9 cellular contexts compared by ENCODE assay signal in the genomic region with DNA sequence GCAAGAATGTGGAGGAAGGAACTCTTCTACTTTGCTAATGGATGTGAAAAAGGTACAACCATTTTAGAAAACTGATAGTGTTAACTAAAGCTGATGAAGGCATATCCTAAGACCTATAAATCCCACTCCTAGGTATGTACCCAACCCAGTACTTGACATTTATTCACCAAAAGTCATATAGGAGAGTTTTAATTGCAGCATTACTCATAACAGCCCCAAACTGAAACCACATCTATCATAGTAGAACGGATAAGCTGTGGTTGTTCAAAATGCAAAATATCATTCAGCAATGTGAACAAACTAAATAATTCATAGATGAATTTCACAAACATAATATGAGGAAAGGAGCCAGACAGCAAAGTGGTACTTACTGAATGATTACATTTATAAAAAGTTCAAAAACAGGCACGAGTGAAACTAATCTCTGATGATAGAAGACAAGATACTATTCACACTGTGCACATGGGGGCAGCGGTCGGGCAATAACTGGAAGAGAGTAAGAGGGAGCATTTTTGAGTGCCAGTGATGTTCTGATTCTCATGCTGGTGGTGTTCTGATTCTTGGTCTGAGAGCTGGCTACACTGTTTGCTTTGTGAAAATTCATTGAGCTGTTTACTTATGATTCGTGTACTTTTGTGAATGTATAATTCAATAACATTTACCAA. TPM values are rescaled to one million over a fixed set of nuclear protein-coding genes. Genes with fewer than 3 reads are reported as not detected.
DNase-seq lines count a peak whose midpoint lies in the region; ATAC-seq, FAIRE-seq and TF ChIP-seq lines count a peak whose summit lies in the region.
"Had no signal": no experiment of that assay in that cellular context is flagged by ENCODE, and none has a peak within 500 bp of the region (broad histone marks: within the 10 kb centered on the region; RNA-seq: fewer than 3 reads in every experiment).

No MANE protein-coding gene starts in this region.

- H3K4me3 ChIP-seq in HepG2 (replicated peaks in 1 of 3; ENCODE audit: insufficient read depth in 1 of 3, low read depth in 2 of 3, low read length in 3 of 3), result no peak overlapping the region
- H3K4me3 ChIP-seq in sigmoid colon, result no peak overlapping the region
- H3K4me3 ChIP-seq: thoracic aorta had no signal

- peak; percentile 17 for DNase-seq in HT1080 (ENCODE audit: low read depth)
- peak; percentile 13 for DNase-seq in HepG2 (ENCODE audit: low spot score)
- no peak for DNase-seq in stimulated activated CD4-positive, alpha-beta T cell treated with anti-CD3 and anti-CD28 coated beads, Interleukin-4, amount 100 ng/mL, for 24 hours
- no peak for DNase-seq in DMS53 (lab: John Stamatoyannopoulos, UW)
- no peak for DNase-seq in ureter (ENCODE audit: low spot score)
- no peak for DNase-seq in sigmoid colon

- H3K4me1 ChIP-seq in HepG2 (ENCODE audit: insufficient read depth, low read length), result peaks cover 37% of the 10 kb centered on the region
- H3K4me1 ChIP-seq in sigmoid colon, result peaks cover 0 to 22% (median 18%) of the 10 kb centered on the region in 4 donors

- intact Hi-C loops in HepG2 (cut with micrococcal nuclease; ENCODE audit: unreplicated experiment) (loop anchor here (2.0 kb wide), 1 partner anchor 33 kb away; a partner anchor contains a TSS), sigmoid colon (cut with DNase I) (no loop called here)

- H3K27me3 ChIP-seq in HepG2 (ENCODE audit: control insufficient read depth in 1 of 2, insufficient read depth in 2 of 2, low read length in 2 of 2), result no peaks in the 10 kb centered on the region
- H3K27me3 ChIP-seq in sigmoid colon, result no peaks in the 10 kb centered on the region

- H3K36me3 ChIP-seq in HepG2 (replicated peaks in 1 of 2; ENCODE audit: control insufficient read depth in 1 of 2, insufficient read depth in 2 of 2, low read length in 2 of 2), result no peaks in the 10 kb centered on the region
- H3K36me3 ChIP-seq in sigmoid colon, result no peaks in the 10 kb centered on the region
- H3K36me3 ChIP-seq: thoracic aorta had no signal

- TF ChIP-seq RAD21 in HepG2 (CRISPR knock-in tag; IDR thresholded peaks at IDR 0.05), result no peak

- H3K9me3 ChIP-seq in HepG2 (ENCODE audit: low read length), result peaks cover 5% of the 10 kb centered on the region; the same call in 1 of the 2 replicates
- no peaks in the 10 kb centered on the region for H3K9me3 ChIP-seq in sigmoid colon
- H3K9me3 ChIP-seq: thoracic aorta had no signal

- POLR2A ChIA-PET in HepG2 (lab: Yijun Ruan, JAX), result no interaction called here

- TF ChIP-seq CTCF in HepG2 (CRISPR knock-in tag; IDR thresholded peaks at IDR 0.05) (0 out of 2 replicates have a peak, but pooled peaks have one; percentile 28), sigmoid colon (IDR thresholded peaks at IDR 0.05) (no peak)

- H3K4me2 ChIP-seq in HepG2 (ENCODE audit: low read depth, low read length), result no peak overlapping the region

- CTCF ChIA-PET in HepG2 (lab: Yijun Ruan, JAX; ENCODE audit: low intra/inter-chr PET ratio, low total read pairs), result no interaction called here

- 86% methylated on average over 5 of the region's 5 CpGs for WGBS in HepG2 (ENCODE audit: low lambda C conversion rate)
- WGBS in sigmoid colon, 2 donors, result 32 to 54% methylated on average over 5 of the region's 5 CpGs

- BruUV-seq in HepG2 (replicated peaks; lab: Mats Ljungman, UMichigan), result no TSS peak

- TF ChIP-seq POLR2A in HepG2 (IDR thresholded peaks at IDR 0.05; ENCODE audit: insufficient read depth in 1 of 2, low read depth in 2 of 2, low read length in 2 of 2) (no peak), sigmoid colon (IDR thresholded peaks at IDR 0.05) (no peak)

- peak; percentile 8 for FAIRE-seq in HepG2 (lab: Jason Lieb, UNC)

- in situ Hi-C loops in HepG2 (cut with HindIII; ENCODE audit: extremely low pct_ligation_motif_present, low pct_unique_long_range_greater_than_20kb), result no loop called here

- H3K9ac ChIP-seq in HepG2 (ENCODE audit: insufficient read depth, low read depth, low read length), result no peak overlapping the region

- no peaks in the 10 kb centered on the region; the same call in 1 of the 2 replicates for H4K20me1 ChIP-seq in HepG2 (ENCODE audit: insufficient read depth, low read length)

- H3K79me2 ChIP-seq in HepG2 (ENCODE audit: insufficient read depth, low read length), result peaks cover 24% of the 10 kb centered on the region

- TF ChIP-seq EP300 in HepG2 (IDR thresholded peaks at IDR 0.05; ENCODE audit: low read depth in 2 of 2, low read length in 2 of 2), result no peak
- TF ChIP-seq EP300 in HepG2 (CRISPR knock-in tag; IDR thresholded peaks at IDR 0.05; ENCODE audit: borderline replicate concordance), result no peak
- TF ChIP-seq EP300 in sigmoid colon (IDR thresholded peaks at IDR 0.05), result no peak

- ATAC-seq in GM18519 (IDR thresholded peaks at IDR 0.05; ENCODE audit: low FRiP score, unreplicated experiment), result peak; percentile 92
- ATAC-seq in GM21786 (IDR thresholded peaks at IDR 0.05; ENCODE audit: unreplicated experiment), result peak; percentile 84
- ATAC-seq in HepG2, result peak; percentile 80

- H2AFZ ChIP-seq in HepG2 (ENCODE audit: low read length), result no peak overlapping the region

- no peak overlapping the region for H3K27ac ChIP-seq in HepG2 (ENCODE audit: extremely low read length, insufficient read depth, low read length)
- H3K27ac ChIP-seq in sigmoid colon, result no peak overlapping the region
- H3K27ac ChIP-seq: thoracic aorta had no signal

TF ChIP-seq in HepG2, 621 proteins besides CTCF, POLR2A, EP300 and RAD21:
- TF ChIP-seq ZNF616 (CRISPR knock-in tag; IDR thresholded peaks at IDR 0.05; ENCODE audit: low read depth) (no peak), STAG1 (CRISPR knock-in tag; IDR thresholded peaks at IDR 0.05) (peak; percentile 36), ZNF383 (CRISPR knock-in tag; IDR thresholded peaks at IDR 0.05; ENCODE audit: borderline replicate concordance) (no peak), ZNF326 (CRISPR knock-in tag; IDR thresholded peaks at IDR 0.05; ENCODE audit: borderline replicate concordance) (no peak), HHEX (CRISPR knock-in tag; IDR thresholded peaks at IDR 0.05) (no peak), ZSCAN25 (CRISPR knock-in tag; IDR thresholded peaks at IDR 0.05) (no peak)
- TF ChIP-seq, protein P1, sequence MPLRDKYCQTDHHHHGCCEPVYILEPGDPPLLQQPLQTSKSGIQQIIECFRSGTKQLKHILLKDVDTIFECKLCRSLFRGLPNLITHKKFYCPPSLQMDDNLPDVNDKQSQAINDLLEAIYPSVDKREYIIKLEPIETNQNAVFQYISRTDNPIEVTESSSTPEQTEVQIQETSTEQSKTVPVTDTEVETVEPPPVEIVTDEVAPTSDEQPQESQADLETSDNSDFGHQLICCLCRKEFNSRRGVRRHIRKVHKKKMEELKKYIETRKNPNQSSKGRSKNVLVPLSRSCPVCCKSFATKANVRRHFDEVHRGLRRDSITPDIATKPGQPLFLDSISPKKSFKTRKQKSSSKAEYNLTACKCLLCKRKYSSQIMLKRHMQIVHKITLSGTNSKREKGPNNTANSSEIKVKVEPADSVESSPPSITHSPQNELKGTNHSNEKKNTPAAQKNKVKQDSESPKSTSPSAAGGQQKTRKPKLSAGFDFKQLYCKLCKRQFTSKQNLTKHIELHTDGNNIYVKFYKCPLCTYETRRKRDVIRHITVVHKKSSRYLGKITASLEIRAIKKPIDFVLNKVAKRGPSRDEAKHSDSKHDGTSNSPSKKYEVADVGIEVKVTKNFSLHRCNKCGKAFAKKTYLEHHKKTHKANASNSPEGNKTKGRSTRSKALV (CRISPR knock-in tag; IDR thresholded peaks at IDR 0.05), result no peak
- TF ChIP-seq, protein P2, sequence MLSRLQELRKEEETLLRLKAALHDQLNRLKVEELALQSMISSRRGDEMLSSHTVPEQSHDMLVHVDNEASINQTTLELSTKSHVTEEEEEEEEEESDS (CRISPR knock-in tag; IDR thresholded peaks at IDR 0.05; ENCODE audit: borderline replicate concordance), result no peak

RNA-seq across cellular contexts. Expression of a gene that starts 34.3 kb away (rescaled TPM):
- total RNA-seq in HT1080 (2014; rRNA removed; shearing (Covaris generic)), result 65.0 and 71.6 TPM in 2 replicates
- polyA plus RNA-seq in HT1080 (2015; cell fraction: cytosol; rRNA removed), result 19.7 and 21.6 TPM in 2 replicates
- polyA plus RNA-seq in HT1080 (2015; cell fraction: nucleus; rRNA removed), result 16.6 and 17.8 TPM in 2 replicates
- total RNA-seq in HepG2 (2016; rRNA removed; fragmentation: Illumina TruSeq; extraction: Trizol) (31.5 and 47.7 TPM in 2 replicates), ureter (21.8 TPM), sigmoid colon (10 to 100 TPM; 27.1 to 33.2 (median 27.3) TPM)
- total RNA-seq in HepG2 (2016; cell fraction: cytosol; rRNA removed; fragmentation: Illumina TruSeq; extraction: Trizol; ENCODE audit: low read depth), result 7.7 and 9.3 TPM in 2 replicates
- 33.4 and 49.5 TPM in 2 replicates for total RNA-seq in HepG2 (2016; cell fraction: insoluble cytoplasmic fraction; rRNA removed; fragmentation: Illumina TruSeq; extraction: Trizol)
- 11.5 and 12.4 TPM in 2 replicates for total RNA-seq in HepG2 (2016; cell fraction: membrane; rRNA removed; fragmentation: Illumina TruSeq; extraction: Trizol)
- 45.0 and 48.7 TPM in 2 replicates for total RNA-seq in HepG2 (2016; cell fraction: nucleus; rRNA removed; fragmentation: Illumina TruSeq; extraction: Trizol)
- polyA plus RNA-seq in HepG2 (2011; rRNA removed) (10.8 and 10.9 TPM in 2 replicates), sigmoid colon (10 to 100 TPM; 12.3 to 37.4 (median 12.6) TPM)
- polyA plus RNA-seq in HepG2 (2011; cell fraction: cytosol; rRNA removed), result 13.3 and 13.6 TPM in 2 replicates
- polyA plus RNA-seq in HepG2 (2011; cell fraction: nucleus; rRNA removed), result 12.0 and 12.4 TPM in 2 replicates
- 26.9 and 28.2 TPM in 2 replicates for polyA plus RNA-seq in HepG2 (2012)
- 1.1 and 1.4 TPM in 2 replicates for polyA plus RNA-seq in HepG2 (2016; cell fraction: cytosol; fragmentation: Illumina TruSeq; extraction: Trizol; ENCODE audit: low read depth)
- polyA plus RNA-seq in HepG2 (2016; cell fraction: insoluble cytoplasmic fraction; fragmentation: Illumina TruSeq; extraction: Trizol; ENCODE audit: low read depth), result 26.8 and 32.2 TPM in 2 replicates
- polyA plus RNA-seq in HepG2 (2016; cell fraction: membrane; fragmentation: Illumina TruSeq; extraction: Trizol; ENCODE audit: low read depth), result 3.4 and 3.7 TPM in 2 replicates
- polyA plus RNA-seq in HepG2 (2016; cell fraction: nucleus; fragmentation: Illumina TruSeq; extraction: Trizol; ENCODE audit: insufficient read depth, low read depth), result 44.3 and 45.5 TPM in 2 replicates
- polyA minus RNA-seq in HepG2 (2011; rRNA and poly(A)+ RNA removed; ENCODE audit: low replicate concordance), result 15.3 and 32.9 TPM in 2 replicates
- polyA minus RNA-seq in HepG2 (2011; cell fraction: cytosol; rRNA and poly(A)+ RNA removed), result 24.1 and 25.6 TPM in 2 replicates
- polyA minus RNA-seq in HepG2 (2011; cell fraction: nucleus; rRNA and poly(A)+ RNA removed), result 36.9 and 37.2 TPM in 2 replicates

Comparison
In these comparisons a context has a peak if more than half of its experiments do, and no peak if none do; other contexts are left out.
1. DNase-seq: peak in HT1080 (single experiment) and HepG2 (single experiment); none in stimulated activated CD4-positive, alpha-beta T cell treated with anti-CD3 and anti-CD28 coated beads, Interleukin-4, amount 100 ng/mL, for 24 hours (single experiment), DMS53 (single experiment), ureter (single experiment) and sigmoid colon (single experiment).
2. Peak in every context shown above with its lines, with median percentiles within 50 percentile points of each other: ATAC-seq.